12 cellular contexts compared by ENCODE assay signal in the genomic region with DNA sequence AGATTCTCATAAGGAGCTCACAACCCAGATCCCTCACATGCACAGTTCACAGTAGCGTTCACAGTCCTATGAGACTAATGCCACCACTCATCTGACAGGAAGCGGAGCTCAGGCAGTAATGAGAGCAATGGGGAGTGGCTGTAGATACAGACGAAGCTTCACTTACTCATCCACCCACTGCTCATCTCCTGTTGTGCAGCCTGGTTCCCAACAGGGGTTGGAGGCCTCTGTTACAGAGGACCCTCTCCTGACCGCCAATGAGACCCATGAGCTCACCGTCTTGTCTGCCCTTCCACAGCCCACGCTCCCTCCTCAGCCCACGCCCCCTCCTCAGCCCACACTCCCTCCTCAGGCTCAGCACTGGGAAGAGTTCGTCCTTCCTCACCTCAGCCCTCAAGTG. TPM values are rescaled to one million over a fixed set of nuclear protein-coding genes. Genes with fewer than 3 reads are reported as not detected.
DNase-seq lines count a peak whose midpoint lies in the region; ATAC-seq and TF ChIP-seq lines count a peak whose summit lies in the region.
"Had no signal": no experiment of that assay in that cellular context is flagged by ENCODE, and none has a peak within 500 bp of the region (broad histone marks: within the 10 kb centered on the region; RNA-seq: fewer than 3 reads in every experiment).

No MANE protein-coding gene starts in this region.

- TF ChIP-seq EP300 in ovary (IDR thresholded peaks at IDR 0.05): no peak

- no peaks in the 10 kb centered on the region for H3K79me2 ChIP-seq in GM23338 (replicated peaks; ENCODE audit: insufficient read depth)

- H3K27ac ChIP-seq in ovary (no peak overlapping the region), GM23338 (ENCODE audit: low read depth) (no peak overlapping the region)
- H3K27ac ChIP-seq: GM23248, upper lobe of left lung had no signal

- DNase-seq in GM12865 (ENCODE audit: low read depth) (peak; percentile 46), UCSD-AML1 (lab: John Stamatoyannopoulos, UW; ENCODE audit: unreplicated experiment) (peak; percentile 33), ovary (no peak), NCI-H524 (lab: John Stamatoyannopoulos, UW) (no peak), posterior vena cava (ENCODE audit: low spot score) (no peak), GM23338 (ENCODE audit: low spot score) (no peak)
- peak; percentile 48 for DNase-seq in activated naive CD4-positive, alpha-beta T cell treated with anti-CD3 and anti-CD28 coated beads, Interleukin-2, amount 50 U/mL, for 16 hours
- peak; percentile 38 for DNase-seq in stimulated activated CD4-positive, alpha-beta T cell treated with anti-CD3 and anti-CD28 coated beads, Interleukin-12 subunit alpha, Interleukin-12 subunit beta, amount 100 ng/mL, for 4 hours
- DNase-seq: GM23248, NCI-H1694, upper lobe of left lung had no signal

- H3K27me3 Mint-ChIP-seq in GM23338 (ENCODE audit: insufficient read depth, low read depth, poor library complexity): peaks cover 4% of the 10 kb centered on the region

- H3K4me3 ChIP-seq in GM12865 (ENCODE audit: low read depth, low read length) (no peak overlapping the region), ovary (no peak overlapping the region), GM23338 (no peak overlapping the region)
- H3K4me3 ChIP-seq: GM23248, upper lobe of left lung had no signal

- H4K20me1 ChIP-seq in GM23338 (replicated peaks; ENCODE audit: insufficient read depth): no peaks in the 10 kb centered on the region

- H3F3A ChIP-seq in GM23338 (replicated peaks; ENCODE audit: low read depth): no peaks in the 10 kb centered on the region

- H3K9me2 ChIP-seq in GM23338 (ENCODE audit: insufficient read depth): peaks cover 2% of the 10 kb centered on the region; the same call in 1 of the 2 replicates

- no peak for TF ChIP-seq POLR2A in ovary (IDR thresholded peaks at IDR 0.05)

- no peaks in the 10 kb centered on the region for H3K36me3 ChIP-seq in ovary
- H3K36me3 ChIP-seq in GM23338 (ENCODE audit: insufficient read depth): no peaks in the 10 kb centered on the region
- H3K36me3 ChIP-seq: upper lobe of left lung had no signal

- no peaks in the 10 kb centered on the region for H3K9me3 ChIP-seq in ovary
- H3K9me3 ChIP-seq: upper lobe of left lung had no signal

- no peak overlapping the region for H3K27ac Mint-ChIP-seq in GM23338

- TF ChIP-seq CTCF in GM12865 (IDR thresholded peaks at IDR 0.05; ENCODE audit: insufficient read depth, low read depth, low read length, missing control alignments): no peak
- no peak for TF ChIP-seq CTCF in ovary (IDR thresholded peaks at IDR 0.05)
- TF ChIP-seq CTCF in GM23338 (conservative IDR thresholded peaks at IDR 0.05; ENCODE audit: low read depth in 2 of 2): no peak

- intact Hi-C loops in ovary (cut with DNase I): no loop called here
- intact Hi-C loops in posterior vena cava (cut with DNase I): loop anchor here in 1 of 2 donors (10.0 kb wide), 1 partner anchor 312 kb away; no protein-coding TSS in a partner anchor

- H3K4me1 ChIP-seq in ovary (ENCODE audit: insufficient read depth): no peaks in the 10 kb centered on the region
- peaks cover 6% of the 10 kb centered on the region; the same call in 1 of the 2 replicates for H3K4me1 ChIP-seq in GM23338 (ENCODE audit: insufficient read depth)
- H3K4me1 ChIP-seq: upper lobe of left lung had no signal

- H3K4me1 Mint-ChIP-seq in GM23338: peaks cover 12% of the 10 kb centered on the region

- ATAC-seq in GM23338: no peak

- H2AFZ ChIP-seq in GM23338: no peak overlapping the region
- H2AFZ ChIP-seq: GM23248 had no signal

- H3K4me2 ChIP-seq in GM23338: no peak overlapping the region

- H3K9me3 Mint-ChIP-seq in GM23338: peaks cover 19% of the 10 kb centered on the region

- H3K4me3 Mint-ChIP-seq in GM23338: no peak overlapping the region

- H3K27me3 ChIP-seq in ovary: no peaks in the 10 kb centered on the region
- H3K27me3 ChIP-seq in GM23338 (ENCODE audit: insufficient read depth): no peaks in the 10 kb centered on the region
- H3K27me3 ChIP-seq: upper lobe of left lung had no signal

- 80 to 88% (median 83%) methylated on average over 8 of the region's 8 CpGs for WGBS in ovary, 3 donors

- H3K36me3 Mint-ChIP-seq in GM23338 (ENCODE audit: low read depth): peaks cover 7% of the 10 kb centered on the region; the same call in 2 of the 3 replicates

TF ChIP-seq in GM23338, 12 proteins besides CTCF, POLR2A, EP300 and RAD21:
- TF ChIP-seq, protein P1, sequence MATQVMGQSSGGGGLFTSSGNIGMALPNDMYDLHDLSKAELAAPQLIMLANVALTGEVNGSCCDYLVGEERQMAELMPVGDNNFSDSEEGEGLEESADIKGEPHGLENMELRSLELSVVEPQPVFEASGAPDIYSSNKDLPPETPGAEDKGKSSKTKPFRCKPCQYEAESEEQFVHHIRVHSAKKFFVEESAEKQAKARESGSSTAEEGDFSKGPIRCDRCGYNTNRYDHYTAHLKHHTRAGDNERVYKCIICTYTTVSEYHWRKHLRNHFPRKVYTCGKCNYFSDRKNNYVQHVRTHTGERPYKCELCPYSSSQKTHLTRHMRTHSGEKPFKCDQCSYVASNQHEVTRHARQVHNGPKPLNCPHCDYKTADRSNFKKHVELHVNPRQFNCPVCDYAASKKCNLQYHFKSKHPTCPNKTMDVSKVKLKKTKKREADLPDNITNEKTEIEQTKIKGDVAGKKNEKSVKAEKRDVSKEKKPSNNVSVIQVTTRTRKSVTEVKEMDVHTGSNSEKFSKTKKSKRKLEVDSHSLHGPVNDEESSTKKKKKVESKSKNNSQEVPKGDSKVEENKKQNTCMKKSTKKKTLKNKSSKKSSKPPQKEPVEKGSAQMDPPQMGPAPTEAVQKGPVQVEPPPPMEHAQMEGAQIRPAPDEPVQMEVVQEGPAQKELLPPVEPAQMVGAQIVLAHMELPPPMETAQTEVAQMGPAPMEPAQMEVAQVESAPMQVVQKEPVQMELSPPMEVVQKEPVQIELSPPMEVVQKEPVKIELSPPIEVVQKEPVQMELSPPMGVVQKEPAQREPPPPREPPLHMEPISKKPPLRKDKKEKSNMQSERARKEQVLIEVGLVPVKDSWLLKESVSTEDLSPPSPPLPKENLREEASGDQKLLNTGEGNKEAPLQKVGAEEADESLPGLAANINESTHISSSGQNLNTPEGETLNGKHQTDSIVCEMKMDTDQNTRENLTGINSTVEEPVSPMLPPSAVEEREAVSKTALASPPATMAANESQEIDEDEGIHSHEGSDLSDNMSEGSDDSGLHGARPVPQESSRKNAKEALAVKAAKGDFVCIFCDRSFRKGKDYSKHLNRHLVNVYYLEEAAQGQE (IDR thresholded peaks at IDR 0.05; ENCODE audit: unreplicated experiment): no peak
- TF ChIP-seq CREB1 (CRISPR knock-in tag; IDR thresholded peaks at IDR 0.05; ENCODE audit: low read depth) (no peak), POLR2AphosphoS5 (IDR thresholded peaks at IDR 0.05; ENCODE audit: low read depth) (no peak), ZNF331 (CRISPR knock-in tag; IDR thresholded peaks at IDR 0.05; ENCODE audit: low read depth) (no peak)

RNA-seq across cellular contexts. Expression of gene RSPH1, which starts 39.6 kb away (rescaled TPM):
- 10 to 100 TPM in 1 of 7 donors, 1 to 10 TPM in 5, under 1 TPM in 1; 0.76 to 37.5 (median 2.6) TPM for total RNA-seq in ovary
- polyA plus RNA-seq in ovary: 1 to 10 TPM; 1.1 to 2.5 TPM
- total RNA-seq in posterior vena cava: under 1 TPM in 1 of 2 donors, not detected in 1; 0.19 TPM
- 0.12 TPM in 1 of 2 replicates, not detected in the other for total RNA-seq in GM23338 (2014; rRNA removed; shearing (Covaris generic))
- polyA plus RNA-seq in GM23338 (2016; fragmentation: Nextera tagmentation; extraction: Ambion mirVana): 0.23 and 1.4 TPM in 2 replicates
- total RNA-seq: activated CD8-positive, alpha-beta memory T cell treated with anti-CD3 and anti-CD28 coated beads for 36 hours had no signal
- polyA plus RNA-seq: GM23248 had no signal

RNA-seq across cellular contexts. Expression of gene UBASH3A, which starts 52.8 kb away (rescaled TPM):
- total RNA-seq in ovary (under 1 TPM in 5 of 7 donors, not detected in 2; 0.15 to 0.54 (median 0.24) TPM), posterior vena cava (under 1 TPM; 0.32 to 0.38 TPM)
- polyA plus RNA-seq in ovary (under 1 TPM; 0.19 to 0.85 TPM), GM23338 (2016; fragmentation: Nextera tagmentation; extraction: Ambion mirVana) (not detected in 2 replicates)
- total RNA-seq in GM23338 (2014; rRNA removed; shearing (Covaris generic)): not detected in 2 replicates
- total RNA-seq: GM23248 had no signal
- polyA plus RNA-seq: GM23248 had no signal

RNA-seq across cellular contexts. Expression of gene SLC37A1, which starts 57.2 kb away (rescaled TPM):
- total RNA-seq in ovary (1 to 10 TPM; 5.6 to 10.0 (median 8.0) TPM), posterior vena cava (1 to 10 TPM; 5.2 to 6.0 TPM)
- polyA plus RNA-seq in ovary (1 to 10 TPM; 5.1 to 6.0 TPM), GM23338 (2016; fragmentation: Nextera tagmentation; extraction: Ambion mirVana) (11.0 and 14.0 TPM in 2 replicates)
- 25.2 and 30.3 TPM in 2 replicates for total RNA-seq in GM23338 (2014; rRNA removed; shearing (Covaris generic))
- total RNA-seq: GM23248 had no signal
- polyA plus RNA-seq: GM23248 had no signal

Comparison
In these comparisons a context has a peak if more than half of its experiments do, and no peak if none do; other contexts are left out.
1. DNase-seq: peak in GM12865 (single experiment), UCSD-AML1 (single experiment), activated naive CD4-positive, alpha-beta T cell treated with anti-CD3 and anti-CD28 coated beads, Interleukin-2, amount 50 U/mL, for 16 hours (single experiment) and stimulated activated CD4-positive, alpha-beta T cell treated with anti-CD3 and anti-CD28 coated beads, Interleukin-12 subunit alpha, Interleukin-12 subunit beta, amount 100 ng/mL, for 4 hours (single experiment); none in ovary (0 of 5), NCI-H524 (0 of 2), posterior vena cava (single experiment) and GM23338 (single experiment).